Comparison of ENCODE assay signal across 13 cellular contexts in genomic region chr6:16519265-16520242, GRCh38.
DNase-seq lines count a peak whose midpoint lies in the region; ATAC-seq lines count a peak whose summit lies in the region.
"Had no signal": no experiment of that assay in that cellular context is flagged by ENCODE, and none has a peak within 500 bp of the region (broad histone marks: within the 10 kb centered on the region; RNA-seq: fewer than 3 reads in every experiment).

No MANE protein-coding gene starts in this region.

- H3K18ac ChIP-seq in mesenchymal stem cell (ENCODE audit: low read depth in 1 of 2, low read length in 2 of 2), result no peak overlapping the region

- DNase-seq in Daoy (ENCODE audit: low read depth) (peak; percentile 11), LHCN-M2 (ENCODE audit: low read depth) (peak; percentile 4), mesenchymal stem cell (no peak), NCI-H82 treated with DMSO at 0.1 percent for 48 hours (lab: John Stamatoyannopoulos, UW; ENCODE audit: unreplicated experiment) (no peak), 8988T (no peak)
- DNase-seq: activated gamma-delta T cell, lower lobe of right lung, NCI-H1694 had no signal

- no peak overlapping the region for H3K14ac ChIP-seq in mesenchymal stem cell (ENCODE audit: low read length in 2 of 2)

- peaks cover 48% of the 10 kb centered on the region for H3K4me1 Mint-ChIP-seq in activated T-helper 17 cell treated with anti-CD3 and anti-CD28 coated beads, Interleukin-2, amount 50 U/mL, for 72 hours

- H3K27ac Mint-ChIP-seq in activated T-helper 17 cell treated with anti-CD3 and anti-CD28 coated beads, Interleukin-2, amount 50 U/mL, for 72 hours, result no peak overlapping the region

- no peak overlapping the region for H4K91ac ChIP-seq in mesenchymal stem cell (ENCODE audit: low read length)

- no peak overlapping the region for H3K4me3 ChIP-seq in mesenchymal stem cell (ENCODE audit: insufficient read depth in 1 of 2, low read depth in 1 of 2, low read length in 2 of 2)
- H3K4me3 ChIP-seq: lower lobe of right lung, tibial nerve had no signal

- no peaks in the 10 kb centered on the region for H3K27me3 Mint-ChIP-seq in activated T-helper 17 cell treated with anti-CD3 and anti-CD28 coated beads, Interleukin-2, amount 50 U/mL, for 72 hours

- ATAC-seq in activated T-helper 17 cell treated with anti-CD3 and anti-CD28 coated beads, Interleukin-2, amount 50 U/mL, for 72 hours (replicated peaks), result peak; percentile 33
- ATAC-seq in HG03565 (IDR thresholded peaks at IDR 0.05; ENCODE audit: unreplicated experiment) (no peak), HG03196 (IDR thresholded peaks at IDR 0.05; ENCODE audit: unreplicated experiment) (no peak)
- ATAC-seq: lower lobe of right lung had no signal

- no peak overlapping the region for H3K4ac ChIP-seq in mesenchymal stem cell (ENCODE audit: low read depth in 1 of 2, low read length in 2 of 2)

- H3K9me3 Mint-ChIP-seq in activated T-helper 17 cell treated with anti-CD3 and anti-CD28 coated beads, Interleukin-2, amount 50 U/mL, for 72 hours, result no peaks in the 10 kb centered on the region

- peaks cover 53% of the 10 kb centered on the region for H3K36me3 Mint-ChIP-seq in activated T-helper 17 cell treated with anti-CD3 and anti-CD28 coated beads, Interleukin-2, amount 50 U/mL, for 72 hours (ENCODE audit: low read depth)

- H3K4me2 ChIP-seq in mesenchymal stem cell (ENCODE audit: low read length, poor library complexity, severe bottlenecking), result no peak overlapping the region

- H3K4me1 ChIP-seq in mesenchymal stem cell (ENCODE audit: control insufficient read depth, insufficient read depth, low read depth, low read length), result peaks cover 13% of the 10 kb centered on the region
- H3K4me1 ChIP-seq: lower lobe of right lung had no signal

- no peak overlapping the region for H3K27ac ChIP-seq in mesenchymal stem cell (ENCODE audit: low read length, poor library complexity, severe bottlenecking)
- H3K27ac ChIP-seq: HL-60, lower lobe of right lung, tibial nerve had no signal

- H2BK120ac ChIP-seq in mesenchymal stem cell (ENCODE audit: low read depth, low read length), result no peak overlapping the region

- H2BK15ac ChIP-seq in mesenchymal stem cell (ENCODE audit: low read depth, poor library complexity, severe bottlenecking), result no peak overlapping the region

- no peak overlapping the region for H2AFZ ChIP-seq in mesenchymal stem cell (ENCODE audit: low read depth, low read length)

- no peak overlapping the region for H3K9ac ChIP-seq in mesenchymal stem cell (ENCODE audit: low read length)

- H4K8ac ChIP-seq in mesenchymal stem cell (ENCODE audit: low read length), result peak overlapping the region; percentile 24

- peaks cover 8 to 45% of the 10 kb centered on the region in 2 experiments for H3K36me3 ChIP-seq in mesenchymal stem cell (ENCODE audit: control insufficient read depth in 1 of 2, insufficient read depth in 2 of 2, low read depth in 1 of 2, low read length in 2 of 2)

- 89% methylated on average over 8 of the region's 9 CpGs for WGBS in mesenchymal stem cell

- H3K79me1 ChIP-seq in mesenchymal stem cell (replicated peaks; ENCODE audit: low read length, poor library complexity, severe bottlenecking), result peaks cover 16% of the 10 kb centered on the region

- no peak overlapping the region for H2BK12ac ChIP-seq in mesenchymal stem cell (ENCODE audit: low read length in 2 of 2)

- no peaks in the 10 kb centered on the region for H3K27me3 ChIP-seq in mesenchymal stem cell (ENCODE audit: control insufficient read depth in 1 of 2, insufficient read depth in 1 of 2, low read length in 2 of 2)
- H3K27me3 ChIP-seq: tibial nerve had no signal

- H2BK5ac ChIP-seq in mesenchymal stem cell (ENCODE audit: low read depth, low read length, poor library complexity, severe bottlenecking), result no peak overlapping the region

- H3K23ac ChIP-seq in mesenchymal stem cell (ENCODE audit: low read length in 2 of 2), result no peak overlapping the region

- H3K4me3 Mint-ChIP-seq in activated T-helper 17 cell treated with anti-CD3 and anti-CD28 coated beads, Interleukin-2, amount 50 U/mL, for 72 hours, result no peak overlapping the region

- no peak overlapping the region for H2AK5ac ChIP-seq in mesenchymal stem cell (ENCODE audit: low read length, severe bottlenecking)

- H3K9me3 ChIP-seq in mesenchymal stem cell (ENCODE audit: control insufficient read depth, low read length), result no peaks in the 10 kb centered on the region
- H3K9me3 ChIP-seq: lower lobe of right lung, tibial nerve had no signal

Comparison
In these comparisons a context has a peak if more than half of its experiments do, and no peak if none do; other contexts are left out.
1. DNase-seq: peak in Daoy (single experiment) and LHCN-M2 (single experiment); none in mesenchymal stem cell (single experiment), NCI-H82 treated with DMSO at 0.1 percent for 48 hours (single experiment) and 8988T (single experiment).